ENCODE assay signal across 10 cellular contexts in genomic region chr16:10312784-10313724, GRCh38.
DNase-seq lines count a peak whose midpoint lies in the region; ATAC-seq and TF ChIP-seq lines count a peak whose summit lies in the region.
"Had no signal": no experiment of that assay in that cellular context is flagged by ENCODE, and none has a peak within 500 bp of the region (broad histone marks: within the 10 kb centered on the region; RNA-seq: fewer than 3 reads in every experiment).

No MANE protein-coding gene starts in this region.

- ATAC-seq in GM21381 (IDR thresholded peaks at IDR 0.05; ENCODE audit: unreplicated experiment) = peak; percentile 88
- ATAC-seq in HG03108 (IDR thresholded peaks at IDR 0.05; ENCODE audit: unreplicated experiment) = peak; percentile 81

- in situ Hi-C loops in GM13977 (cut with MboI; ENCODE audit: low pct_unique_long_range_greater_than_20kb, low sequenced_read_pairs, unreplicated experiment) = no loop called here

- DNase-seq in GM13977 (ENCODE audit: low spot score) (peak; percentile 13), glomerular visceral epithelial cell (ENCODE audit: extremely low spot score) (peak; percentile 47), amygdala (lab: John Stamatoyannopoulos, UW) (no peak), HK-2 (ENCODE audit: unreplicated experiment) (no peak), NCI-H2029 treated with DMSO at 0.1 percent for 48 hours (lab: John Stamatoyannopoulos, UW) (no peak)
- no peak for DNase-seq in activated CD8-positive, alpha-beta memory T cell treated with anti-CD3 and anti-CD28 coated beads for 24 hours
- DNase-seq: GOT3, NCI-H1436 treated with DMSO at 0.1 percent for 48 hours had no signal

- no peak for TF ChIP-seq CTCF in GM13977 (IDR thresholded peaks at IDR 0.05; ENCODE audit: extremely low read depth, insufficient read depth, missing control alignments)

Comparison
In these comparisons a context has a peak if more than half of its experiments do, and no peak if none do; other contexts are left out.
1. DNase-seq: peak in GM13977 (single experiment) and glomerular visceral epithelial cell (single experiment); none in amygdala (0 of 56), HK-2 (single experiment), NCI-H2029 treated with DMSO at 0.1 percent for 48 hours (single experiment) and activated CD8-positive, alpha-beta memory T cell treated with anti-CD3 and anti-CD28 coated beads for 24 hours (single experiment).